In the genomic region with DNA sequence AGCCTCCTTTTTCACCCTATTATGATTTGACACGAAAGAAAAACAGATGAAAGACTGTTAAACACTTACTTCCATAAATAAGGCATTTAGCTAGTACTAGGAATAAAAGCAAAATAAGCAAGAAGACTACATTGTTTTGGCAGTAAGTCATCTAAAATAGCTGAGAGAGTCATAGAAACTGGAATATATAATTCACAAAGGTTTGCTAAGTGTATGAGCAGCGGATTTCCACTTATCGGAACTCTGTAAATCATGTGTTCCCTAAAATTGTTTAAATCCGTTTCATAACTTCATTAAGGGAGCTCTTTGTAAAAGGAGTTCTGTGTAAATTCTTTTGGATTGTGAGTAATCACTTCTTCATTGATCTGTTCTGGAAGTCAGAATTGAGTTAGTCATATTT, we compare ENCODE assay signal across 19 cellular contexts.
DNase-seq lines count a peak whose midpoint lies in the region; ATAC-seq, FAIRE-seq and TF ChIP-seq lines count a peak whose summit lies in the region.
"Had no signal": no experiment of that assay in that cellular context is flagged by ENCODE, and none has a peak within 500 bp of the region (broad histone marks: within the 10 kb centered on the region; RNA-seq: fewer than 3 reads in every experiment).

No MANE protein-coding gene starts in this region.

- no peaks in the 10 kb centered on the region for H3K27me3 ChIP-seq in adipocyte (replicated peaks; ENCODE audit: control insufficient read depth, insufficient read depth, low read length)

- peaks cover 2 to 4% of the 10 kb centered on the region in 2 donors for H3K9me3 Mint-ChIP-seq in activated T-cell treated with anti-CD3 and anti-CD28 coated beads, Interleukin-2, amount 50 U/mL, for 72 hours
- peaks cover 15% of the 10 kb centered on the region for H3K9me3 Mint-ChIP-seq in nephron

- H3K4me1 ChIP-seq in adipocyte (ENCODE audit: control insufficient read depth, insufficient read depth, low read length), result peaks cover 25% of the 10 kb centered on the region

- peaks cover 11% of the 10 kb centered on the region for H3K4me1 Mint-ChIP-seq in activated T-cell treated with anti-CD3 and anti-CD28 coated beads, Interleukin-2, amount 50 U/mL, for 72 hours (ENCODE audit: low read depth)
- H3K4me1 Mint-ChIP-seq in nephron, result no peaks in the 10 kb centered on the region

- H3K4me3 ChIP-seq in adipocyte (ENCODE audit: low read length), result no peak overlapping the region
- H3K4me3 ChIP-seq: A549 had no signal

- H3K36me3 Mint-ChIP-seq in activated T-cell treated with anti-CD3 and anti-CD28 coated beads, Interleukin-2, amount 50 U/mL, for 72 hours (ENCODE audit: insufficient read depth in 2 of 2), result peaks cover 7% of the 10 kb centered on the region in 2 donors
- peaks cover 14% of the 10 kb centered on the region for H3K36me3 Mint-ChIP-seq in nephron (ENCODE audit: low read depth)

- FAIRE-seq in GM19239 (lab: Jason Lieb, UNC), result no peak
- FAIRE-seq: A549, GM12892, GM18507 had no signal

- no peak for DNase-seq in activated T-cell treated with anti-CD3 and anti-CD28 coated beads, Interleukin-2, amount 50 U/mL, for 72 hours
- DNase-seq in activated T-cell treated with anti-CD3 and anti-CD28 coated beads, Interleukin-2, amount 50 U/mL, for 1 hour, result no peak
- DNase-seq in COLO829 (ENCODE audit: low spot score) (peak; percentile 72), adipocyte (ENCODE audit: low read depth) (peak; percentile 15), GM19239 (ENCODE audit: insufficient read length, low spot score) (no peak), T-helper 2 cell (no peak)
- DNase-seq: AML-193; CD4-positive, alpha-beta T cell; DMS153; DMS79; GDM1; GOT3; H7; HFFc6 had no signal

- H3K27me3 Mint-ChIP-seq in activated T-cell treated with anti-CD3 and anti-CD28 coated beads, Interleukin-2, amount 50 U/mL, for 72 hours (ENCODE audit: low read depth), result no peaks in the 10 kb centered on the region
- H3K27me3 Mint-ChIP-seq in nephron (ENCODE audit: low read depth), result no peaks in the 10 kb centered on the region
- H3K27me3 Mint-ChIP-seq: CD4-positive, alpha-beta T cell had no signal

- no peak for TF ChIP-seq CTCF in nephron (IDR thresholded peaks at IDR 0.05; ENCODE audit: unreplicated experiment in 3 of 3)

- ATAC-seq in activated T-cell treated with anti-CD3 and anti-CD28 coated beads, Interleukin-2, amount 50 U/mL, for 72 hours (replicated peaks in 1 of 2), result no peak
- ATAC-seq: A549, HCT116 had no signal

- H3K9me3 ChIP-seq in adipocyte (ENCODE audit: control insufficient read depth, low read length), result no peaks in the 10 kb centered on the region
- H3K9me3 ChIP-seq: A549 had no signal

- peak overlapping the region; percentile 68 for H3K27ac Mint-ChIP-seq in activated T-cell treated with anti-CD3 and anti-CD28 coated beads, Interleukin-2, amount 50 U/mL, for 72 hours
- peak overlapping the region in 2 of 3 experiments; percentile 8 to 33 for H3K27ac Mint-ChIP-seq in nephron
- H3K27ac Mint-ChIP-seq: CD4-positive, alpha-beta T cell; HFFc6 had no signal

- H3K4me3 Mint-ChIP-seq in activated T-cell treated with anti-CD3 and anti-CD28 coated beads, Interleukin-2, amount 50 U/mL, for 72 hours, result no peak overlapping the region
- no peak overlapping the region for H3K4me3 Mint-ChIP-seq in nephron
- H3K4me3 Mint-ChIP-seq: CD4-positive, alpha-beta T cell; HFFc6 had no signal

- no peak overlapping the region for H3K9ac ChIP-seq in adipocyte (ENCODE audit: low read length)

- no peaks in the 10 kb centered on the region for H3K36me3 ChIP-seq in adipocyte (ENCODE audit: control insufficient read depth, insufficient read depth, low read length, severe bottlenecking)

Comparison
In these comparisons a context has a peak if more than half of its experiments do, and no peak if none do; other contexts are left out.
1. DNase-seq: peak in COLO829 (single experiment) and adipocyte (single experiment); none in activated T-cell treated with anti-CD3 and anti-CD28 coated beads, Interleukin-2, amount 50 U/mL, for 72 hours (0 of 2), activated T-cell treated with anti-CD3 and anti-CD28 coated beads, Interleukin-2, amount 50 U/mL, for 1 hour (single experiment), GM19239 (single experiment) and T-helper 2 cell (0 of 5).